ENCODE assay signal across 2 cellular contexts in the genomic region with DNA sequence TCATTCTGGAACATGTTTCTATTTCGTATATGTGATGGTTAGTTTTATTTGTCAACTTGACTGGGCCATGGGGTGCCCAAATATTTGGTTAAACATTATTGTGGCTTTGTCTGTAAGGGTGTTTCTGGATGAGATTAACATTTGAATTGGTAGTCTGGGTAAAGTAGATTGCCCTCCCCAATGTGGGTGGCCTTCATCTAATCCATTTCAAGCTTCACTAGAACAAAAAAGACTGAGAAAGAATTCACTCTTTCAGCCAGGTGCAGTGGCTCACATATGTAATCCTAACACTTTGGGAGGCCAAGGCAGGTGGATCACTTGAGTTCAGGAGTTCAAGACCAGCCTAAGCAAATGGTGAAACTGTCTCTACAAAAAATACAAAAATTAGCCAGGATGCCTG.
TF ChIP-seq lines count a peak whose summit lies in the region.

No MANE protein-coding gene starts in this region.

TF ChIP-seq in GM23338, 12 proteins besides CTCF, POLR2A, EP300 and RAD21:
- TF ChIP-seq EZH2 (IDR thresholded peaks at IDR 0.05; ENCODE audit: low read depth, unreplicated experiment) (no peak), NANOG (IDR thresholded peaks at IDR 0.05; ENCODE audit: borderline replicate concordance) (no peak), POLR2AphosphoS5 (IDR thresholded peaks at IDR 0.05; ENCODE audit: low read depth) (no peak), STAT1 (IDR thresholded peaks at IDR 0.05; ENCODE audit: unreplicated experiment) (no peak), CREB1 (CRISPR knock-in tag; IDR thresholded peaks at IDR 0.05; ENCODE audit: low read depth) (no peak), JUNB (IDR thresholded peaks at IDR 0.05; ENCODE audit: unreplicated experiment) (no peak), EZH2phosphoT487 (IDR thresholded peaks at IDR 0.05; ENCODE audit: unreplicated experiment) (no peak)
- TF ChIP-seq, protein P1, sequence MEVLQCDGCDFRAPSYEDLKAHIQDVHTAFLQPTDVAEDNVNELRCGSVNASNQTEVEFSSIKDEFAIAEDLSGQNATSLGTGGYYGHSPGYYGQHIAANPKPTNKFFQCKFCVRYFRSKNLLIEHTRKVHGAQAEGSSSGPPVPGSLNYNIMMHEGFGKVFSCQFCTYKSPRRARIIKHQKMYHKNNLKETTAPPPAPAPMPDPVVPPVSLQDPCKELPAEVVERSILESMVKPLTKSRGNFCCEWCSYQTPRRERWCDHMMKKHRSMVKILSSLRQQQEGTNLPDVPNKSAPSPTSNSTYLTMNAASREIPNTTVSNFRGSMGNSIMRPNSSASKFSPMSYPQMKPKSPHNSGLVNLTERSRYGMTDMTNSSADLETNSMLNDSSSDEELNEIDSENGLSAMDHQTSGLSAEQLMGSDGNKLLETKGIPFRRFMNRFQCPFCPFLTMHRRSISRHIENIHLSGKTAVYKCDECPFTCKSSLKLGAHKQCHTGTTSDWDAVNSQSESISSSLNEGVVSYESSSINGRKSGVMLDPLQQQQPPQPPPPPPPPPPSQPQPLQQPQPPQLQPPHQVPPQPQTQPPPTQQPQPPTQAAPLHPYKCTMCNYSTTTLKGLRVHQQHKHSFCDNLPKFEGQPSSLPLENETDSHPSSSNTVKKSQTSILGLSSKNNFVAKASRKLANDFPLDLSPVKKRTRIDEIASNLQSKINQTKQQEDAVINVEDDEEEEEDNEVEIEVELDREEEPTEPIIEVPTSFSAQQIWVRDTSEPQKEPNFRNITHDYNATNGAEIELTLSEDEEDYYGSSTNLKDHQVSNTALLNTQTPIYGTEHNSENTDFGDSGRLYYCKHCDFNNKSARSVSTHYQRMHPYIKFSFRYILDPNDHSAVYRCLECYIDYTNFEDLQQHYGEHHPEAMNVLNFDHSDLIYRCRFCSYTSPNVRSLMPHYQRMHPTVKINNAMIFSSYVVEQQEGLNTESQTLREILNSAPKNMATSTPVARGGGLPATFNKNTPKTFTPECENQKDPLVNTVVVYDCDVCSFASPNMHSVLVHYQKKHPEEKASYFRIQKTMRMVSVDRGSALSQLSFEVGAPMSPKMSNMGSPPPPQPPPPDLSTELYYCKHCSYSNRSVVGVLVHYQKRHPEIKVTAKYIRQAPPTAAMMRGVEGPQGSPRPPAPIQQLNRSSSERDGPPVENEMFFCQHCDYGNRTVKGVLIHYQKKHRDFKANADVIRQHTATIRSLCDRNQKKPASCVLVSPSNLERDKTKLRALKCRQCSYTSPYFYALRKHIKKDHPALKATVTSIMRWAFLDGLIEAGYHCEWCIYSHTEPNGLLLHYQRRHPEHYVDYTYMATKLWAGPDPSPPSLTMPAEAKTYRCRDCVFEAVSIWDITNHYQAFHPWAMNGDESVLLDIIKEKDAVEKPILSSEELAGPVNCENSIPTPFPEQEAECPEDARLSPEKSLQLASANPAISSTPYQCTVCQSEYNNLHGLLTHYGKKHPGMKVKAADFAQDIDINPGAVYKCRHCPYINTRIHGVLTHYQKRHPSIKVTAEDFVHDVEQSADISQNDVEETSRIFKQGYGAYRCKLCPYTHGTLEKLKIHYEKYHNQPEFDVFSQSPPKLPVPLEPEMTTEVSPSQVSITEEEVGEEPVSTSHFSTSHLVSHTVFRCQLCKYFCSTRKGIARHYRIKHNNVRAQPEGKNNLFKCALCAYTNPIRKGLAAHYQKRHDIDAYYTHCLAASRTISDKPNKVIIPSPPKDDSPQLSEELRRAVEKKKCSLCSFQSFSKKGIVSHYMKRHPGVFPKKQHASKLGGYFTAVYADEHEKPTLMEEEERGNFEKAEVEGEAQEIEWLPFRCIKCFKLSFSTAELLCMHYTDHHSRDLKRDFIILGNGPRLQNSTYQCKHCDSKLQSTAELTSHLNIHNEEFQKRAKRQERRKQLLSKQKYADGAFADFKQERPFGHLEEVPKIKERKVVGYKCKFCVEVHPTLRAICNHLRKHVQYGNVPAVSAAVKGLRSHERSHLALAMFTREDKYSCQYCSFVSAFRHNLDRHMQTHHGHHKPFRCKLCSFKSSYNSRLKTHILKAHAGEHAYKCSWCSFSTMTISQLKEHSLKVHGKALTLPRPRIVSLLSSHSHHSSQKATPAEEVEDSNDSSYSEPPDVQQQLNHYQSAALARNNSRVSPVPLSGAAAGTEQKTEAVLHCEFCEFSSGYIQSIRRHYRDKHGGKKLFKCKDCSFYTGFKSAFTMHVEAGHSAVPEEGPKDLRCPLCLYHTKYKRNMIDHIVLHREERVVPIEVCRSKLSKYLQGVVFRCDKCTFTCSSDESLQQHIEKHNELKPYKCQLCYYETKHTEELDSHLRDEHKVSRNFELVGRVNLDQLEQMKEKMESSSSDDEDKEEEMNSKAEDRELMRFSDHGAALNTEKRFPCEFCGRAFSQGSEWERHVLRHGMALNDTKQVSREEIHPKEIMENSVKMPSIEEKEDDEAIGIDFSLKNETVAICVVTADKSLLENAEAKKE (CRISPR knock-in tag; IDR thresholded peaks at IDR 0.05) = no peak

TF ChIP-seq in WTC11, 78 proteins besides CTCF, POLR2A, EP300 and RAD21:
- TF ChIP-seq, protein P2, sequence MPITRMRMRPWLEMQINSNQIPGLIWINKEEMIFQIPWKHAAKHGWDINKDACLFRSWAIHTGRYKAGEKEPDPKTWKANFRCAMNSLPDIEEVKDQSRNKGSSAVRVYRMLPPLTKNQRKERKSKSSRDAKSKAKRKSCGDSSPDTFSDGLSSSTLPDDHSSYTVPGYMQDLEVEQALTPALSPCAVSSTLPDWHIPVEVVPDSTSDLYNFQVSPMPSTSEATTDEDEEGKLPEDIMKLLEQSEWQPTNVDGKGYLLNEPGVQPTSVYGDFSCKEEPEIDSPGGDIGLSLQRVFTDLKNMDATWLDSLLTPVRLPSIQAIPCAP (CRISPR knock-in tag; IDR thresholded peaks at IDR 0.05) = no peak
- TF ChIP-seq SOX15 (CRISPR knock-in tag; IDR thresholded peaks at IDR 0.05) = no peak
- TF ChIP-seq ZNF138 (CRISPR knock-in tag; conservative IDR thresholded peaks at IDR 0.05) = no peak
- no peak for TF ChIP-seq TP53 (CRISPR knock-in tag; IDR thresholded peaks at IDR 0.05)
- TF ChIP-seq, protein P3, sequence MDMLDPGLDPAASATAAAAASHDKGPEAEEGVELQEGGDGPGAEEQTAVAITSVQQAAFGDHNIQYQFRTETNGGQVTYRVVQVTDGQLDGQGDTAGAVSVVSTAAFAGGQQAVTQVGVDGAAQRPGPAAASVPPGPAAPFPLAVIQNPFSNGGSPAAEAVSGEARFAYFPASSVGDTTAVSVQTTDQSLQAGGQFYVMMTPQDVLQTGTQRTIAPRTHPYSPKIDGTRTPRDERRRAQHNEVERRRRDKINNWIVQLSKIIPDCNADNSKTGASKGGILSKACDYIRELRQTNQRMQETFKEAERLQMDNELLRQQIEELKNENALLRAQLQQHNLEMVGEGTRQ (CRISPR knock-in tag; IDR thresholded peaks at IDR 0.05) = no peak
- no peak for TF ChIP-seq FOXP1 (CRISPR knock-in tag; IDR thresholded peaks at IDR 0.05; ENCODE audit: borderline replicate concordance)
- no peak for TF ChIP-seq ZNF263 (CRISPR knock-in tag; IDR thresholded peaks at IDR 0.05; ENCODE audit: low read depth)
- no peak for TF ChIP-seq TEAD1 (CRISPR knock-in tag; IDR thresholded peaks at IDR 0.05)
- TF ChIP-seq, protein P4, sequence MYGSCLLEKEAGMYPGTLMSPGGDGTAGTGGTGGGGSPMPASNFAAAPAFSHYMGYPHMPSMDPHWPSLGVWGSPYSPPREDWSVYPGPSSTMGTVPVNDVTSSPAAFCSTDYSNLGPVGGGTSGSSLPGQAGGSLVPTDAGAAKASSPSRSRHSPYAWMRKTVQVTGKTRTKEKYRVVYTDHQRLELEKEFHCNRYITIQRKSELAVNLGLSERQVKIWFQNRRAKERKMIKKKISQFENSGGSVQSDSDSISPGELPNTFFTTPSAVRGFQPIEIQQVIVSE (CRISPR knock-in tag; IDR thresholded peaks at IDR 0.05; ENCODE audit: borderline replicate concordance) = no peak
- no peak for TF ChIP-seq NFYB (CRISPR knock-in tag; conservative IDR thresholded peaks at IDR 0.05; ENCODE audit: low read depth)
- no peak for TF ChIP-seq ZNF423 (CRISPR knock-in tag; IDR thresholded peaks at IDR 0.05)
